In the genomic region with DNA sequence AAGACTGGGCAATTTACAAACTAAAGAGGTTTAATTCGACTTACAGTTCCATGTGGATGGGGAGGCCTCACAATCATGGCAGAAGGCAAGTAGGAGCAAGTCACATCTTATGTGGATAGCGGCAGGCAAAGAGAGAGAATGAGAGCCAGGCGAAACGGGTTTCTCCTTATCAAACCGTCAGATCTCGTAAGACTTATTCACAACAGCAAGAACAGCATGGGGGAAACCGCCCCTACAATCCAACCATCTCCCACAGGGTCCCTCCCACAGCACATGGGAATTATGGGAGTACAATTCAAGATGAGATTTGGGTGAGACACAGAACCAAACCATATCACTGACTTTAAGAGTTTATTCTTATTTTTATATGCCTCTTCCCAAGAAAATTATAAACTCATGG, we compare ENCODE assay signal across 21 cellular contexts.
"Had no signal": no experiment of that assay in that cellular context is flagged by ENCODE, and none has a peak within 500 bp of the region (broad histone marks: within the 10 kb centered on the region; RNA-seq: fewer than 3 reads in every experiment).

No MANE protein-coding gene starts in this region.

- H3K4me1 Mint-ChIP-seq: stimulated activated naive B cell treated with anti-CD40 and anti-IgM and Interleukin-4, amounts not matched to agents 10 μg/mL and 1 μg/mL and 100 μg/mL, for 72 hours had no signal

- ATAC-seq: esophagus mucosa; gastrocnemius medialis; left ventricle myocardium superior; lower lobe of right lung; natural killer cell; pancreas; right lobe of liver; stimulated activated naive B cell treated with anti-CD40 and anti-IgM and Interleukin-4, amounts not matched to agents 10 μg/mL and 1 μg/mL and 100 μg/mL, for 72 hours had no signal

- FAIRE-seq: colon, keratinocyte, pancreas, small intestine had no signal

- H3K4me3 ChIP-seq: dorsolateral prefrontal cortex, gastrocnemius medialis, lower lobe of right lung, pancreas, right lobe of liver, thoracic aorta had no signal

- H3K9me3 Mint-ChIP-seq: natural killer cell; stimulated activated naive B cell treated with anti-CD40 and anti-IgM and Interleukin-4, amounts not matched to agents 10 μg/mL and 1 μg/mL and 100 μg/mL, for 72 hours; stimulated activated naive CD8-positive, alpha-beta T cell treated with anti-CD3 and anti-CD28 coated beads, Interleukin-15, Interleukin-2, amounts not matched to agents 100 ng/mL and 50 ng/mL, for 24 hours had no signal

- H3K4me1 ChIP-seq: gastrocnemius medialis, lower lobe of right lung, pancreas, right lobe of liver had no signal

- H3K4me3 Mint-ChIP-seq: natural killer cell; stimulated activated naive B cell treated with anti-CD40 and anti-IgM and Interleukin-4, amounts not matched to agents 10 μg/mL and 1 μg/mL and 100 μg/mL, for 72 hours; stimulated activated naive CD8-positive, alpha-beta T cell treated with anti-CD3 and anti-CD28 coated beads, Interleukin-15, Interleukin-2, amounts not matched to agents 100 ng/mL and 50 ng/mL, for 24 hours had no signal

- DNase-seq: dorsolateral prefrontal cortex; effector CD4-positive, alpha-beta T cell; foreskin fibroblast; gastrocnemius medialis; head of caudate nucleus; left ventricle myocardium superior; lower lobe of right lung; natural killer cell; pancreas; right lobe of liver; small intestine; stimulated activated CD4-positive, alpha-beta T cell treated with anti-CD3 and anti-CD28 coated beads, Interleukin-15, amount 100 ng/mL, for 24 hours; stimulated activated CD4-positive, alpha-beta T cell treated with anti-CD3 and anti-CD28 coated beads, Interleukin-2, amount 100 ng/mL, for 48 hours; stimulated activated naive B cell treated with anti-CD40 and anti-IgM and Interleukin-4, amounts not matched to agents 10 μg/mL and 1 μg/mL and 100 μg/mL, for 72 hours had no signal

- H3K36me3 Mint-ChIP-seq: natural killer cell; stimulated activated naive B cell treated with anti-CD40 and anti-IgM and Interleukin-4, amounts not matched to agents 10 μg/mL and 1 μg/mL and 100 μg/mL, for 72 hours had no signal

- H3K36me3 ChIP-seq: gastrocnemius medialis, lower lobe of right lung, neutrophil, pancreas, right lobe of liver, thoracic aorta had no signal

- H3K27ac ChIP-seq: dorsolateral prefrontal cortex, epithelial cell of prostate, gastrocnemius medialis, lower lobe of right lung, neutrophil, pancreas, right lobe of liver, thoracic aorta had no signal

- H3K27me3 ChIP-seq: gastrocnemius medialis, neutrophil, pancreas, right lobe of liver had no signal

- H3K27ac Mint-ChIP-seq: natural killer cell; stimulated activated naive B cell treated with anti-CD40 and anti-IgM and Interleukin-4, amounts not matched to agents 10 μg/mL and 1 μg/mL and 100 μg/mL, for 72 hours; stimulated activated naive CD8-positive, alpha-beta T cell treated with anti-CD3 and anti-CD28 coated beads, Interleukin-15, Interleukin-2, amounts not matched to agents 100 ng/mL and 50 ng/mL, for 24 hours had no signal

- H3K9me3 ChIP-seq: gastrocnemius medialis, lower lobe of right lung, neutrophil, pancreas, right lobe of liver, thoracic aorta had no signal
